In genomic region chr10:65735382-65735781, GRCh38 we compare ENCODE assay signal across 27 cellular contexts.
"Had no signal": no experiment of that assay in that cellular context is flagged by ENCODE, and none has a peak within 500 bp of the region (broad histone marks: within the 10 kb centered on the region; RNA-seq: fewer than 3 reads in every experiment).

No MANE protein-coding gene starts in this region.

- H3K36me3 ChIP-seq: stomach, suprapubic skin, thoracic aorta, thyroid gland, tibial artery, tibial nerve, transverse colon, upper lobe of left lung, upper lobe of right lung, uterus, vagina had no signal

- H3K27me3 ChIP-seq: stomach, suprapubic skin, testis, thyroid gland, tibial artery, tibial nerve, transverse colon, upper lobe of left lung, upper lobe of right lung, uterus, vagina had no signal

- H3K4me1 ChIP-seq: suprapubic skin, testis, thyroid gland, tibial artery, tibial nerve, transverse colon, upper lobe of left lung, upper lobe of right lung, uterus, vagina had no signal

- FAIRE-seq: urothelium cell line had no signal

- ATAC-seq: stimulated activated effector memory CD8-positive, alpha-beta T cell treated with anti-CD3 and anti-CD28 coated beads, Interleukin-12 subunit alpha, Interleukin-12 subunit beta, amount 100 ng/mL, for 72 hours; stimulated activated memory B cell treated with anti-CD40 and anti-IgM and Interleukin-4, amounts not matched to agents 10 μg/mL and 1 μg/mL and 100 μg/mL, for 72 hours; stimulated activated naive B cell treated with anti-CD40 and anti-IgM and Interleukin-4, amounts not matched to agents 10 μg/mL and 1 μg/mL and 100 μg/mL, for 72 hours; stimulated activated naive CD8-positive, alpha-beta T cell treated with anti-CD3 and anti-CD28 coated beads, Interleukin-15, amount 100 ng/mL, for 72 hours; stimulated activated naive CD8-positive, alpha-beta T cell treated with anti-CD3 and anti-CD28 coated beads, Interleukin-15, Interleukin-2, amounts not matched to agents 100 U/mL and 50 U/mL, for 24 hours; upper lobe of right lung had no signal

- H3K4me3 ChIP-seq: stomach, suprapubic skin, testis, thoracic aorta, thyroid gland, tibial artery, tibial nerve, transverse colon, upper lobe of left lung, upper lobe of right lung, uterus, vagina had no signal

- H3K27ac ChIP-seq: stomach, suprapubic skin, testis, thoracic aorta, thyroid gland, tibial artery, tibial nerve, transverse colon, upper lobe of left lung, upper lobe of right lung, uterus, vagina had no signal

- H3K9me3 ChIP-seq: stomach, suprapubic skin, testis, thoracic aorta, thyroid gland, tibial artery, tibial nerve, transverse colon, upper lobe of left lung, upper lobe of right lung, uterus, vagina had no signal

- DNase-seq: stimulated activated CD4-positive, alpha-beta T cell treated with anti-CD3 and anti-CD28 coated beads, Interleukin-2, amount 100 ng/mL, for 48 hours; stimulated activated CD4-positive, alpha-beta T cell treated with anti-CD3 and anti-CD28 coated beads, Interleukin-4, amount 100 ng/mL, for 1 hour; stimulated activated CD4-positive, alpha-beta T cell treated with anti-CD3 and anti-CD28 coated beads, Interleukin-4, amount 100 ng/mL, for 24 hours; stimulated activated CD4-positive, alpha-beta T cell treated with anti-CD3 and anti-CD28 coated beads, Interleukin-4, amount 100 ng/mL, for 4 hours; stimulated activated CD8-positive, alpha-beta memory T cell treated with anti-CD3 and anti-CD28 coated beads, Interleukin-4, amount 100 ng/mL, for 48 hours; stimulated activated naive B cell treated with anti-CD40 and anti-IgM and Interleukin-4, amounts not matched to agents 10 μg/mL and 1 μg/mL and 100 μg/mL, for 72 hours; stimulated activated naive CD4-positive, alpha-beta T cell; stimulated activated naive CD4-positive, alpha-beta T cell treated with Interleukin-2 at 50 U/mL for 16 hours; stimulated activated naive CD8-positive, alpha-beta T cell treated with anti-CD3 and anti-CD28 coated beads, Interleukin-15, amount 100 ng/mL, for 72 hours; stimulated activated naive CD8-positive, alpha-beta T cell treated with anti-CD3 and anti-CD28 coated beads, Interleukin-15, Interleukin-2, amounts not matched to agents 100 U/mL and 50 U/mL, for 24 hours; stomach; substantia nigra; testis; thyroid gland; tibial artery; transverse colon; trophoblast cell; upper lobe of left lung; upper lobe of right lung; uterus had no signal
